In the genomic region with DNA sequence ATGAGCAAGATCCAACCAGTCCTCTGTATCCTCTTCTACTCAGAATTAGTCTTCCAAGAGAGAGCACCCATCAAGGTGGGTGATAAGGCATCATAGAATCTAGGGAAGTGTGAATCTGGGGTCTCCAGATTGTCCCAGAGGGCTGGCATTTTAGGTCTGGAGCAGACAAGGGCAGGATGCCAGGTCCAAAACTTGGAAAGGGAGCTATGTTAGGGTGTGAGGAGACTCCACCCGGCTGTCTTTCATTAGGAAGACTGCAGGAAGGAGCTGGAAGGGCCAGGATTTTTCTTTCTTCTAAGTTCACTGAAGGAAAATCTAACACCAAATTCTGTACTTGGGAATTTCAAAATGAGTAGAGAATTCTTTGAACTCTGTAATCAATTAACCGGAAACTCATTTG, we compare ENCODE assay signal across 17 cellular contexts.
A peak's percentile ranks its signal among the peaks of the same experiment; 100 is the strongest.
DNase-seq lines count a peak whose midpoint lies in the region; ATAC-seq and TF ChIP-seq lines count a peak whose summit lies in the region.
"Had no signal": no experiment of that assay in that cellular context is flagged by ENCODE, and none has a peak within 500 bp of the region (broad histone marks: within the 10 kb centered on the region; RNA-seq: fewer than 3 reads in every experiment).

No MANE protein-coding gene starts in this region.

- peak overlapping the region; percentile 17; the same call in 1 of the 2 replicates for H3K4me2 ChIP-seq in BLaER1

- H3K4me3 ChIP-seq in BLaER1, result no peak overlapping the region
- H3K4me3 ChIP-seq: prostate gland had no signal

- H3K4me1 Mint-ChIP-seq in HFFc6 (ENCODE audit: low read depth) (peaks cover 63% of the 10 kb centered on the region), endothelial cell (ENCODE audit: unreplicated experiment) (peaks cover 46% of the 10 kb centered on the region), osteocyte (ENCODE audit: unreplicated experiment) (peaks cover 52% of the 10 kb centered on the region)
- peaks cover 19% of the 10 kb centered on the region for H3K4me1 Mint-ChIP-seq in stimulated activated memory B cell treated with anti-CD40 and anti-IgM and Interleukin-4, amounts not matched to agents 10 μg/mL and 1 μg/mL and 100 μg/mL, for 72 hours

- H3K9ac ChIP-seq in BLaER1, result peak overlapping the region; percentile 31; the same call in 1 of the 2 replicates

- peak overlapping the region; percentile 40 for H3K27ac Mint-ChIP-seq in HFFc6
- peak overlapping the region; percentile 61 for H3K27ac Mint-ChIP-seq in endothelial cell (ENCODE audit: unreplicated experiment)
- H3K27ac Mint-ChIP-seq in osteocyte (ENCODE audit: unreplicated experiment), result peak overlapping the region; percentile 94
- no peak overlapping the region for H3K27ac Mint-ChIP-seq in stimulated activated memory B cell treated with anti-CD40 and anti-IgM and Interleukin-4, amounts not matched to agents 10 μg/mL and 1 μg/mL and 100 μg/mL, for 72 hours
- H3K27ac Mint-ChIP-seq: activated B cell treated with CpG ODN at 0.5 μM for 24 hours had no signal

- peaks cover 59% of the 10 kb centered on the region for H3K4me1 ChIP-seq in BLaER1

- DNase-seq in HFFc6 (no peak), endothelial cell (ENCODE audit: low spot score) (no peak), osteocyte (ENCODE audit: extremely low spot score, unreplicated experiment) (no peak), inferior parietal cortex (ENCODE audit: extremely low spot score) (no peak), amniotic stem cell (lab: John Stamatoyannopoulos, UW) (no peak), cortex of kidney (lab: John Stamatoyannopoulos, UW) (no peak)
- DNase-seq: activated B cell treated with CpG ODN at 0.5 μM for 24 hours; anterior cingulate cortex; NCI-H187 treated with DMSO at 0.1 percent for 48 hours; NCI-H774; SIG-M5; stimulated activated CD4-positive, alpha-beta T cell treated with anti-CD3 and anti-CD28 coated beads, Interleukin-2, amount 100 ng/mL, for 48 hours had no signal

- no peak for ATAC-seq in stimulated activated memory B cell treated with anti-CD40 and anti-IgM and Interleukin-4, amounts not matched to agents 10 μg/mL and 1 μg/mL and 100 μg/mL, for 72 hours

- H3K36me3 ChIP-seq in BLaER1, result peaks cover 43% of the 10 kb centered on the region
- H3K36me3 ChIP-seq: prostate gland had no signal

- no peaks in the 10 kb centered on the region for H3K9me3 ChIP-seq in BLaER1
- H3K9me3 ChIP-seq: prostate gland had no signal

- H3K27me3 Mint-ChIP-seq in HFFc6 (ENCODE audit: insufficient read depth), result no peaks in the 10 kb centered on the region; the same call in 1 of the 2 replicates
- peaks cover 13% of the 10 kb centered on the region for H3K27me3 Mint-ChIP-seq in endothelial cell (ENCODE audit: unreplicated experiment)
- no peaks in the 10 kb centered on the region for H3K27me3 Mint-ChIP-seq in osteocyte (ENCODE audit: unreplicated experiment)
- no peaks in the 10 kb centered on the region for H3K27me3 Mint-ChIP-seq in stimulated activated memory B cell treated with anti-CD40 and anti-IgM and Interleukin-4, amounts not matched to agents 10 μg/mL and 1 μg/mL and 100 μg/mL, for 72 hours
- H3K27me3 Mint-ChIP-seq: activated B cell treated with CpG ODN at 0.5 μM for 24 hours; IgD-negative memory B cell; stimulated activated naive CD8-positive, alpha-beta T cell treated with anti-CD3 and anti-CD28 coated beads, Interleukin-15, Interleukin-2, amounts not matched to agents 100 ng/mL and 50 ng/mL, for 24 hours had no signal

- H3K36me3 Mint-ChIP-seq in HFFc6 (ENCODE audit: low read depth), result peaks cover 19% of the 10 kb centered on the region
- H3K36me3 Mint-ChIP-seq in endothelial cell (ENCODE audit: low read depth, unreplicated experiment), result no peaks in the 10 kb centered on the region
- H3K36me3 Mint-ChIP-seq in osteocyte (ENCODE audit: unreplicated experiment), result peaks cover 4% of the 10 kb centered on the region
- H3K36me3 Mint-ChIP-seq in stimulated activated memory B cell treated with anti-CD40 and anti-IgM and Interleukin-4, amounts not matched to agents 10 μg/mL and 1 μg/mL and 100 μg/mL, for 72 hours, result peaks cover 16% of the 10 kb centered on the region

- no peaks in the 10 kb centered on the region for H3K27me3 ChIP-seq in BLaER1

- peaks cover 90% of the 10 kb centered on the region for H4K20me1 ChIP-seq in BLaER1

- H3K27ac ChIP-seq in BLaER1, result no peak overlapping the region

- H3K9me3 Mint-ChIP-seq in HFFc6 (no peaks in the 10 kb centered on the region), endothelial cell (ENCODE audit: unreplicated experiment) (no peaks in the 10 kb centered on the region), osteocyte (ENCODE audit: unreplicated experiment) (no peaks in the 10 kb centered on the region)
- H3K9me3 Mint-ChIP-seq in stimulated activated memory B cell treated with anti-CD40 and anti-IgM and Interleukin-4, amounts not matched to agents 10 μg/mL and 1 μg/mL and 100 μg/mL, for 72 hours, result no peaks in the 10 kb centered on the region
- H3K9me3 Mint-ChIP-seq: activated B cell treated with CpG ODN at 0.5 μM for 24 hours; IgD-negative memory B cell; stimulated activated naive CD8-positive, alpha-beta T cell treated with anti-CD3 and anti-CD28 coated beads, Interleukin-15, Interleukin-2, amounts not matched to agents 100 ng/mL and 50 ng/mL, for 24 hours had no signal

- H3K4me3 Mint-ChIP-seq in HFFc6 (peak overlapping the region; percentile 48; the same call in 1 of the 2 replicates), endothelial cell (ENCODE audit: unreplicated experiment) (no peak overlapping the region), osteocyte (ENCODE audit: unreplicated experiment) (peak overlapping the region; percentile 48)
- no peak overlapping the region for H3K4me3 Mint-ChIP-seq in stimulated activated memory B cell treated with anti-CD40 and anti-IgM and Interleukin-4, amounts not matched to agents 10 μg/mL and 1 μg/mL and 100 μg/mL, for 72 hours
- H3K4me3 Mint-ChIP-seq: activated B cell treated with CpG ODN at 0.5 μM for 24 hours; stimulated activated naive CD8-positive, alpha-beta T cell treated with anti-CD3 and anti-CD28 coated beads, Interleukin-15, Interleukin-2, amounts not matched to agents 100 ng/mL and 50 ng/mL, for 24 hours had no signal

- TF ChIP-seq CTCF in HFFc6 (IDR thresholded peaks at IDR 0.05) (no peak), endothelial cell (IDR thresholded peaks at IDR 0.05; ENCODE audit: unreplicated experiment) (no peak), osteocyte (IDR thresholded peaks at IDR 0.05) (no peak)

Comparison
In these comparisons a context has a peak if more than half of its experiments do, and no peak if none do; other contexts are left out.
1. H3K4me3 Mint-ChIP-seq: peak in HFFc6 (single experiment) and osteocyte (single experiment); none in endothelial cell (single experiment) and stimulated activated memory B cell treated with anti-CD40 and anti-IgM and Interleukin-4, amounts not matched to agents 10 μg/mL and 1 μg/mL and 100 μg/mL, for 72 hours (single experiment).